2 cellular contexts compared by ENCODE assay signal in the genomic region with DNA sequence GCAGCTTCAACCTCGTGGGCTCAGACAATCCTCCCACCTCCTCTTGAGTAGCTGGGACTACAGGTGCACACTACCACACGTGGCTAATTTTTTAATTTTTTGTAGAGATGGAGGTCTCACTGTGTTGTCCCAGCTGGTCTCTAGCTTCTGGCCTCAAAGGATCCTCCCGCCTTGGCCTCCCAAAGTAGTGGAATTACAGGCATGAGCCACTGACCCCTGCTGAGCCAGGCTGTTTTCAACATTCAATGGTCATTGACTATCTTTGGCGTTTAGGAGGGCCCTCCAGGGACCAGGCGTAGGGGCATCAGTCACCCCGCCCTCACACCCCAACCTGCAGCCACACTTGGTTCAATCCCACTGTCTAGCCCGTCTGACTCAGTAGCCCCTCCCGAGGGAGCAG.
TF ChIP-seq lines count a peak whose summit lies in the region.

No MANE protein-coding gene starts in this region.

TF ChIP-seq in GM12891, 5 proteins besides CTCF, POLR2A, EP300 and RAD21:
- TF ChIP-seq TAF1 (IDR thresholded peaks at IDR 0.05; ENCODE audit: low read depth, low read length) (no peak), POLR2AphosphoS5 (IDR thresholded peaks at IDR 0.05; ENCODE audit: low read depth, low read length) (no peak), PAX5 (IDR thresholded peaks at IDR 0.05; ENCODE audit: insufficient read depth, low read length, severe bottlenecking) (no peak), SPI1 (IDR thresholded peaks at IDR 0.05; ENCODE audit: low read depth, low read length) (no peak), POU2F2 (IDR thresholded peaks at IDR 0.05; ENCODE audit: low read depth, low read length) (no peak)

TF ChIP-seq in WTC11, 78 proteins besides CTCF, POLR2A, EP300 and RAD21:
- no peak for TF ChIP-seq CBFB (CRISPR knock-in tag; IDR thresholded peaks at IDR 0.05; ENCODE audit: low read depth)
- TF ChIP-seq ZNF121 (CRISPR knock-in tag; IDR thresholded peaks at IDR 0.05): 0 out of 2 replicates have a peak, but pooled peaks have one; percentile 20
TF ChIP-seq in WTC11: peak in this region for 1.
